Comparison of ENCODE assay signal across 13 cellular contexts in the genomic region with DNA sequence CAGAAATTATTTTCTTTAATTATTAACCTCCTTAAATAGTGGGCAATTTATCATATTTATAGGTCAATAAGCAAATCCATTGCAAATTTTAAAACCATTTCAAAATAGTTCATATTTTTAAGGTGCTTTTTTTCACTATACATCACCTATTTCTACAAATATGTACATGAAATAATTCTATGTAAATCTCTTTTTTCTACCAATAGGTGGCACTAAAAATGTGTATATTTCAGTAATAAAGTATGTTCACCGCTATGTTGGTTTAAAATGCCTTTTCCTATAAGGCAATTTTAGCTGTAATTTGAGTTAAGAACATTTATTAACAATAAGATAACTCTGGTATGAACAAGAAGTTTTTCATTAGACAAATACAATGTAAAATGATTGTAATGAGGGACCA.
DNase-seq lines count a peak whose midpoint lies in the region; TF ChIP-seq lines count a peak whose summit lies in the region.
"Had no signal": no experiment of that assay in that cellular context is flagged by ENCODE, and none has a peak within 500 bp of the region (broad histone marks: within the 10 kb centered on the region; RNA-seq: fewer than 3 reads in every experiment).

No MANE protein-coding gene starts in this region.

- H3K9me3 Mint-ChIP-seq in HFFc6, result no peaks in the 10 kb centered on the region
- H3K9me3 Mint-ChIP-seq in CD14-positive monocyte, result no peaks in the 10 kb centered on the region

- H3K27ac Mint-ChIP-seq in HFFc6 (no peak overlapping the region), CD14-positive monocyte (no peak overlapping the region)
- H3K27ac Mint-ChIP-seq: activated naive CD4-positive, alpha-beta T cell treated with anti-CD3 and anti-CD28 coated beads, Interleukin-2, amount 50 U/mL, for 72 hours; naive B cell had no signal

- H3K4me3 Mint-ChIP-seq in HFFc6 (no peak overlapping the region), CD14-positive monocyte (no peak overlapping the region)
- H3K4me3 Mint-ChIP-seq: naive B cell had no signal

- no peaks in the 10 kb centered on the region for H3K36me3 Mint-ChIP-seq in HFFc6 (ENCODE audit: low read depth)
- H3K36me3 Mint-ChIP-seq in CD14-positive monocyte, result no peaks in the 10 kb centered on the region
- H3K36me3 Mint-ChIP-seq: activated naive CD4-positive, alpha-beta T cell treated with anti-CD3 and anti-CD28 coated beads, Interleukin-2, amount 50 U/mL, for 72 hours; naive B cell had no signal

- intact Hi-C loops in CD14-positive monocyte (cut with micrococcal nuclease), result no loop called here

- in situ Hi-C loops in SK-MEL-5 (cut with HindIII; ENCODE audit: low pct_unique_long_range_greater_than_20kb, low sequenced_read_pairs), result no loop called here

- DNase-seq in DMS53 (lab: John Stamatoyannopoulos, UW), result peak; percentile 76
- no peak for DNase-seq in HFFc6
- DNase-seq in SK-MEL-5 (ENCODE audit: low read depth, low spot score), result peak; percentile 56
- peak; percentile 4 for DNase-seq in iris pigment epithelial cell (ENCODE audit: low read depth)
- no peak for DNase-seq in activated CD4-positive, alpha-beta T cell treated with anti-CD3 and anti-CD28 coated beads for 1 hour
- DNase-seq in NCI-H2196 treated with DMSO at 0.1 percent for 48 hours (lab: John Stamatoyannopoulos, UW; ENCODE audit: unreplicated experiment), result no peak
- no peak for DNase-seq in NCI-H2227 treated with DMSO at 0.1 percent for 48 hours (lab: John Stamatoyannopoulos, UW)
- no peak for DNase-seq in CD14-positive monocyte (ENCODE audit: low spot score)
- DNase-seq: activated CD4-positive, CD25-positive, alpha-beta regulatory T cell treated with anti-CD3 and anti-CD28 coated beads, Interleukin-2, amount 50 U/mL, for 72 hours; naive B cell; NCI-H226; stimulated activated CD4-positive, alpha-beta T cell treated with anti-CD3 and anti-CD28 coated beads, Interleukin-4, amount 100 ng/mL, for 4 hours had no signal

- TF ChIP-seq CTCF in HFFc6 (IDR thresholded peaks at IDR 0.05), result peak; percentile 69
- TF ChIP-seq CTCF in CD14-positive monocyte (IDR thresholded peaks at IDR 0.05), result no peak

- no peaks in the 10 kb centered on the region for H3K4me1 Mint-ChIP-seq in HFFc6 (ENCODE audit: low read depth)
- no peaks in the 10 kb centered on the region for H3K4me1 Mint-ChIP-seq in CD14-positive monocyte

- peaks cover 2% of the 10 kb centered on the region; the same call in 1 of the 2 replicates for H3K27me3 Mint-ChIP-seq in HFFc6 (ENCODE audit: insufficient read depth)
- no peaks in the 10 kb centered on the region for H3K27me3 Mint-ChIP-seq in CD14-positive monocyte (ENCODE audit: low read depth in 3 of 3)
- H3K27me3 Mint-ChIP-seq: naive B cell had no signal

Comparison
In these comparisons a context has a peak if more than half of its experiments do, and no peak if none do; other contexts are left out.
1. DNase-seq: peak in DMS53 (single experiment), SK-MEL-5 (single experiment) and iris pigment epithelial cell (single experiment); none in HFFc6 (single experiment), activated CD4-positive, alpha-beta T cell treated with anti-CD3 and anti-CD28 coated beads for 1 hour (single experiment), NCI-H2196 treated with DMSO at 0.1 percent for 48 hours (single experiment), NCI-H2227 treated with DMSO at 0.1 percent for 48 hours (single experiment) and CD14-positive monocyte (single experiment).